Comparison of ENCODE assay signal across 2 cellular contexts in genomic region chr7:100603697-100604077, GRCh38.
TF ChIP-seq lines count a peak whose summit lies in the region.

No MANE protein-coding gene starts in this region.

TF ChIP-seq in liver, 16 proteins besides CTCF, POLR2A, EP300 and RAD21:
- TF ChIP-seq GABPA (IDR thresholded peaks at IDR 0.05 in 1 of 2, conservative IDR thresholded peaks at IDR 0.05 in 1 of 2) (no peak), ATF3 (IDR thresholded peaks at IDR 0.05) (no peak), YY1 (IDR thresholded peaks at IDR 0.05) (no peak), HNF4A (conservative IDR thresholded peaks at IDR 0.05) (no peak), NR2F2 (IDR thresholded peaks at IDR 0.05) (no peak), REST (IDR thresholded peaks at IDR 0.05) (no peak), EGR1 (IDR thresholded peaks at IDR 0.05; ENCODE audit: low read depth in 2 of 2) (no peak), FOXA1 (IDR thresholded peaks at IDR 0.05) (no peak), ZBTB33 (IDR thresholded peaks at IDR 0.05) (no peak), TAF1 (conservative IDR thresholded peaks at IDR 0.05) (no peak), RXRA (IDR thresholded peaks at IDR 0.05) (no peak), JUND (IDR thresholded peaks at IDR 0.05) (no peak), FOXA2 (IDR thresholded peaks at IDR 0.05) (no peak), MAX (IDR thresholded peaks at IDR 0.05) (no peak), HNF4G (IDR thresholded peaks at IDR 0.05) (no peak), SP1 (IDR thresholded peaks at IDR 0.05) (no peak)

TF ChIP-seq in HepG2, 621 proteins besides CTCF, POLR2A, EP300 and RAD21:
- no peak for TF ChIP-seq ZBTB33 (CRISPR knock-in tag; IDR thresholded peaks at IDR 0.05)
- TF ChIP-seq ZSCAN12 (CRISPR knock-in tag; IDR thresholded peaks at IDR 0.05), result no peak
